Comparison of ENCODE assay signal across 1 cellular context in genomic region chr20:297098-297924, GRCh38.
A peak's percentile ranks its signal among the peaks of the same experiment; 100 is the strongest.
TF ChIP-seq lines count a peak whose summit lies in the region.

A gene with protein sequence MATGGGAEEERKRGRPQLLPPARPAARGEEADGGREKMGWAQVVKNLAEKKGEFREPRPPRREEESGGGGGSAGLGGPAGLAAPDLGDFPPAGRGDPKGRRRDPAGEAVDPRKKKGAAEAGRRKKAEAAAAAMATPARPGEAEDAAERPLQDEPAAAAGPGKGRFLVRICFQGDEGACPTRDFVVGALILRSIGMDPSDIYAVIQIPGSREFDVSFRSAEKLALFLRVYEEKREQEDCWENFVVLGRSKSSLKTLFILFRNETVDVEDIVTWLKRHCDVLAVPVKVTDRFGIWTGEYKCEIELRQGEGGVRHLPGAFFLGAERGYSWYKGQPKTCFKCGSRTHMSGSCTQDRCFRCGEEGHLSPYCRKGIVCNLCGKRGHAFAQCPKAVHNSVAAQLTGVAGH (plus strand): TSS chr20:297570. CDS start chr20:297587, 17 bp downstream.

TF ChIP-seq in K562, 482 proteins besides CTCF, POLR2A, EP300 and RAD21 (continued from another document and continues in another):
- TF ChIP-seq ZNF592 (IDR thresholded peaks at IDR 0.05) (peak; percentile 74), ZBTB7A (IDR thresholded peaks at IDR 0.05; ENCODE audit: borderline replicate concordance, control insufficient read depth, low read depth, low read length) (peak; percentile 82), CEBPB (tag; IDR thresholded peaks at IDR 0.05) (peak; percentile 95), POLR2G (IDR thresholded peaks at IDR 0.05; ENCODE audit: low read depth, low read length) (peak; percentile 94), ARID4B (CRISPR knock-in tag; IDR thresholded peaks at IDR 0.05) (peak; percentile 43; the same call in 1 of the 2 replicates), EGR1 (conservative IDR thresholded peaks at IDR 0.05) (peak; percentile 80), U2AF1 (optimal IDR thresholded peaks at IDR 0.05; ENCODE audit: low read depth, low read length) (peak; percentile 73), ID3 (CRISPR knock-in tag; IDR thresholded peaks at IDR 0.05) (no peak), ID3 (tag; IDR thresholded peaks at IDR 0.05) (peak; percentile 35; the same call in 1 of the 2 replicates), CBFA2T3 (IDR thresholded peaks at IDR 0.05) (peak; percentile 33; the same call in 1 of the 2 replicates), TRIM28 (IDR thresholded peaks at IDR 0.05) (peak; percentile 28; the same call in 1 of the 2 replicates), BMI1 (IDR thresholded peaks at IDR 0.05; ENCODE audit: low read length) (no peak), ZNF639 (CRISPR knock-in tag; conservative IDR thresholded peaks at IDR 0.05 in 1 of 2, IDR thresholded peaks at IDR 0.05 in 1 of 2) (peak in 1 of 2 experiments; percentile 69; a peak in 2 of 4 replicates), HDAC6 (IDR thresholded peaks at IDR 0.05; ENCODE audit: low read depth, low read length) (0 out of 2 replicates have a peak, but pooled peaks have one; percentile 30), SOX6 (IDR thresholded peaks at IDR 0.05) (peak; percentile 81), ZNF143 (CRISPR knock-in tag; IDR thresholded peaks at IDR 0.05) (peak; percentile 77), ZNF445 (CRISPR knock-in tag; IDR thresholded peaks at IDR 0.05; ENCODE audit: low read depth) (no peak), ETV6 (IDR thresholded peaks at IDR 0.05; ENCODE audit: borderline replicate concordance in 1 of 2, low read depth in 2 of 2, low read length in 1 of 2) (no peak), ETV6 (CRISPR knock-in tag; IDR thresholded peaks at IDR 0.05; ENCODE audit: borderline replicate concordance) (no peak), POLR2AphosphoS5 (IDR thresholded peaks at IDR 0.05; ENCODE audit: control insufficient read depth, insufficient read depth, low read depth, low read length) (peak; percentile 81), TRIM25 (IDR thresholded peaks at IDR 0.05; ENCODE audit: borderline replicate concordance) (no peak), ZFPM2 (CRISPR knock-in tag; IDR thresholded peaks at IDR 0.05) (no peak), RBBP5 (IDR thresholded peaks at IDR 0.05; ENCODE audit: borderline replicate concordance, insufficient read depth, low read length, poor library complexity, severe bottlenecking) (peak; percentile 65), GABPA (tag; conservative IDR thresholded peaks at IDR 0.05; ENCODE audit: low read depth) (peak; percentile 65), ATF7 (IDR thresholded peaks at IDR 0.05) (peak; percentile 65), CTBP1 (IDR thresholded peaks at IDR 0.05; ENCODE audit: borderline replicate concordance) (peak; percentile 92), RNF2 (IDR thresholded peaks at IDR 0.05) (peak; percentile 85), PML (IDR thresholded peaks at IDR 0.05; ENCODE audit: low read length) (peak; percentile 59), PTTG1 (tag; IDR thresholded peaks at IDR 0.05; ENCODE audit: low read depth) (no peak), RAD51 (IDR thresholded peaks at IDR 0.05; ENCODE audit: borderline replicate concordance, low read depth) (peak; percentile 24; the same call in 1 of the 2 replicates), ZNF780A (CRISPR knock-in tag; IDR thresholded peaks at IDR 0.05) (no peak), TOE1 (IDR thresholded peaks at IDR 0.05; ENCODE audit: borderline replicate concordance) (peak; percentile 55; the same call in 1 of the 2 replicates), TOE1 (CRISPR knock-in tag; IDR thresholded peaks at IDR 0.05; ENCODE audit: borderline replicate concordance, low read depth) (no peak), ZNF23 (CRISPR knock-in tag; IDR thresholded peaks at IDR 0.05) (no peak), CC2D1A (IDR thresholded peaks at IDR 0.05) (peak; percentile 65; the same call in 1 of the 2 replicates), CHD2 (IDR thresholded peaks at IDR 0.05; ENCODE audit: low read depth, low read length) (peak; percentile 79), TRIM24 (IDR thresholded peaks at IDR 0.05) (peak; percentile 22 to 71; a peak in 3 of 4 replicates), CEBPG (CRISPR knock-in tag; IDR thresholded peaks at IDR 0.05) (peak; percentile 69), CEBPG (tag; conservative IDR thresholded peaks at IDR 0.05 in 1 of 2, IDR thresholded peaks at IDR 0.05 in 1 of 2) (peak; percentile 79 to 88), EP400 (IDR thresholded peaks at IDR 0.05) (peak; percentile 70), SMAD4 (CRISPR knock-in tag; conservative IDR thresholded peaks at IDR 0.05) (peak; percentile 76), HNRNPL (IDR thresholded peaks at IDR 0.05; ENCODE audit: low read depth, low read length) (0 out of 2 replicates have a peak, but pooled peaks have one; percentile 19)
- TF ChIP-seq, protein P1, sequence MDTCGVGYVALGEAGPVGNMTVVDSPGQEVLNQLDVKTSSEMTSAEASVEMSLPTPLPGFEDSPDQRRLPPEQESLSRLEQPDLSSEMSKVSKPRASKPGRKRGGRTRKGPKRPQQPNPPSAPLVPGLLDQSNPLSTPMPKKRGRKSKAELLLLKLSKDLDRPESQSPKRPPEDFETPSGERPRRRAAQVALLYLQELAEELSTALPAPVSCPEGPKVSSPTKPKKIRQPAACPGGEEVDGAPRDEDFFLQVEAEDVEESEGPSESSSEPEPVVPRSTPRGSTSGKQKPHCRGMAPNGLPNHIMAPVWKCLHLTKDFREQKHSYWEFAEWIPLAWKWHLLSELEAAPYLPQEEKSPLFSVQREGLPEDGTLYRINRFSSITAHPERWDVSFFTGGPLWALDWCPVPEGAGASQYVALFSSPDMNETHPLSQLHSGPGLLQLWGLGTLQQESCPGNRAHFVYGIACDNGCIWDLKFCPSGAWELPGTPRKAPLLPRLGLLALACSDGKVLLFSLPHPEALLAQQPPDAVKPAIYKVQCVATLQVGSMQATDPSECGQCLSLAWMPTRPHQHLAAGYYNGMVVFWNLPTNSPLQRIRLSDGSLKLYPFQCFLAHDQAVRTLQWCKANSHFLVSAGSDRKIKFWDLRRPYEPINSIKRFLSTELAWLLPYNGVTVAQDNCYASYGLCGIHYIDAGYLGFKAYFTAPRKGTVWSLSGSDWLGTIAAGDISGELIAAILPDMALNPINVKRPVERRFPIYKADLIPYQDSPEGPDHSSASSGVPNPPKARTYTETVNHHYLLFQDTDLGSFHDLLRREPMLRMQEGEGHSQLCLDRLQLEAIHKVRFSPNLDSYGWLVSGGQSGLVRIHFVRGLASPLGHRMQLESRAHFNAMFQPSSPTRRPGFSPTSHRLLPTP (IDR thresholded peaks at IDR 0.05; ENCODE audit: borderline replicate concordance, extremely low read depth, insufficient read length): no peak
- TF ChIP-seq, protein P2, sequence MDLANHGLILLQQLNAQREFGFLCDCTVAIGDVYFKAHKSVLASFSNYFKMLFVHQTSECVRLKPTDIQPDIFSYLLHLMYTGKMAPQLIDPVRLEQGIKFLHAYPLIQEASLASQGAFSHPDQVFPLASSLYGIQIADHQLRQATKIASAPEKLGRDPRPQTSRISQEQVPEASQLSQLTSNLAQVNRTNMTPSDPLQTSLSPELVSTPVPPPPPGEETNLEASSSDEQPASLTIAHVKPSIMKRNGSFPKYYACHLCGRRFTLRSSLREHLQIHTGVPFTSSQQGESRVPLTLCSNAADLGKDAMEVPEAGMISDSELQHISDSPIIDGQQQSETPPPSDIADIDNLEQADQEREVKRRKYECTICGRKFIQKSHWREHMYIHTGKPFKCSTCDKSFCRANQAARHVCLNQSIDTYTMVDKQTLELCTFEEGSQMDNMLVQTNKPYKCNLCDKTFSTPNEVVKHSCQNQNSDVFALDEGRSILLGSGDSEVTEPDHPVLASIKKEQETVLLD (IDR thresholded peaks at IDR 0.05): 0 out of 2 replicates have a peak, but pooled peaks have one; percentile 47
- TF ChIP-seq, protein P3, sequence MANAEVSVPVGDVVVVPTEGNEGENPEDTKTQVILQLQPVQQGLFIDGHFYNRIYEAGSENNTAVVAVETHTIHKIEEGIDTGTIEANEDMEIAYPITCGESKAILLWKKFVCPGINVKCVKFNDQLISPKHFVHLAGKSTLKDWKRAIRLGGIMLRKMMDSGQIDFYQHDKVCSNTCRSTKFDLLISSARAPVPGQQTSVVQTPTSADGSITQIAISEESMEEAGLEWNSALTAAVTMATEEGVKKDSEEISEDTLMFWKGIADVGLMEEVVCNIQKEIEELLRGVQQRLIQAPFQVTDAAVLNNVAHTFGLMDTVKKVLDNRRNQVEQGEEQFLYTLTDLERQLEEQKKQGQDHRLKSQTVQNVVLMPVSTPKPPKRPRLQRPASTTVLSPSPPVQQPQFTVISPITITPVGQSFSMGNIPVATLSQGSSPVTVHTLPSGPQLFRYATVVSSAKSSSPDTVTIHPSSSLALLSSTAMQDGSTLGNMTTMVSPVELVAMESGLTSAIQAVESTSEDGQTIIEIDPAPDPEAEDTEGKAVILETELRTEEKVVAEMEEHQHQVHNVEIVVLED (CRISPR knock-in tag; IDR thresholded peaks at IDR 0.05): peak; percentile 61
